1 cellular context compared by ENCODE assay signal in the genomic region with DNA sequence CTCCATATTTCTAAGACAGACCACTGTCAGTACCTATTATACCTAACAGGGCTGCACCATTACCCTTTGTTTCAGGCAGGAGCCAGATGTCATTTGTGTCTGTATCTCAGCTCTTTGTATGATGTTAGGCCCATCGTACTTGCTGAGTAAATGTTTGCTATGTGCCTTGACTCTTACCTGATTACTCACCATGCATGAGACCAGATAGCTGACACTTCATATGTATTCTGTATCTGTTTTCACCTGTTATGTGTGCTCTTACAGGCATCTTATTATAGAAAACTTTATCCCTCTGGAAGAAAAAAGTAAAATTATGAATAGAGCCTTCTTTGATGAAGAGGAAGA.
TF ChIP-seq lines count a peak whose summit lies in the region.

No MANE protein-coding gene starts in this region.

TF ChIP-seq in HepG2, 621 proteins besides CTCF, POLR2A, EP300 and RAD21 (continued from another document and continues in another):
- TF ChIP-seq, protein P1, sequence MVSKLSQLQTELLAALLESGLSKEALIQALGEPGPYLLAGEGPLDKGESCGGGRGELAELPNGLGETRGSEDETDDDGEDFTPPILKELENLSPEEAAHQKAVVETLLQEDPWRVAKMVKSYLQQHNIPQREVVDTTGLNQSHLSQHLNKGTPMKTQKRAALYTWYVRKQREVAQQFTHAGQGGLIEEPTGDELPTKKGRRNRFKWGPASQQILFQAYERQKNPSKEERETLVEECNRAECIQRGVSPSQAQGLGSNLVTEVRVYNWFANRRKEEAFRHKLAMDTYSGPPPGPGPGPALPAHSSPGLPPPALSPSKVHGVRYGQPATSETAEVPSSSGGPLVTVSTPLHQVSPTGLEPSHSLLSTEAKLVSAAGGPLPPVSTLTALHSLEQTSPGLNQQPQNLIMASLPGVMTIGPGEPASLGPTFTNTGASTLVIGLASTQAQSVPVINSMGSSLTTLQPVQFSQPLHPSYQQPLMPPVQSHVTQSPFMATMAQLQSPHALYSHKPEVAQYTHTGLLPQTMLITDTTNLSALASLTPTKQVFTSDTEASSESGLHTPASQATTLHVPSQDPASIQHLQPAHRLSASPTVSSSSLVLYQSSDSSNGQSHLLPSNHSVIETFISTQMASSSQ (IDR thresholded peaks at IDR 0.05; ENCODE audit: low read depth), result no peak
- TF ChIP-seq, protein P1 (CRISPR knock-in tag; IDR thresholded peaks at IDR 0.05; ENCODE audit: borderline replicate concordance), result no peak
- TF ChIP-seq ZNF775 (CRISPR knock-in tag; IDR thresholded peaks at IDR 0.05; ENCODE audit: borderline replicate concordance) (no peak), CBFB (CRISPR knock-in tag; IDR thresholded peaks at IDR 0.05) (no peak), BRCA1 (CRISPR knock-in tag; IDR thresholded peaks at IDR 0.05) (no peak), MAF1 (CRISPR knock-in tag; IDR thresholded peaks at IDR 0.05; ENCODE audit: borderline replicate concordance) (no peak), TMF1 (CRISPR knock-in tag; IDR thresholded peaks at IDR 0.05; ENCODE audit: low read depth) (no peak), MXI1 (IDR thresholded peaks at IDR 0.05; ENCODE audit: borderline replicate concordance, low read depth, low read length) (peak; percentile 56; the same call in 1 of the 3 replicates), ZNF432 (CRISPR knock-in tag; IDR thresholded peaks at IDR 0.05; ENCODE audit: borderline replicate concordance) (no peak), NCOA5 (CRISPR knock-in tag; IDR thresholded peaks at IDR 0.05) (no peak), SOX13 (IDR thresholded peaks at IDR 0.05) (peak; percentile 74; the same call in 1 of the 2 replicates), SOX13 (CRISPR knock-in tag; conservative IDR thresholded peaks at IDR 0.05 in 1 of 2, IDR thresholded peaks at IDR 0.05 in 1 of 2) (peak in 1 of 2 experiments; percentile 87; a peak in 2 of 4 replicates), PATZ1 (CRISPR knock-in tag; IDR thresholded peaks at IDR 0.05) (no peak), PAXIP1 (CRISPR knock-in tag; conservative IDR thresholded peaks at IDR 0.05) (no peak), RFXANK (CRISPR knock-in tag; IDR thresholded peaks at IDR 0.05) (no peak), ZNF24 (IDR thresholded peaks at IDR 0.05) (peak; percentile 8; the same call in 1 of the 2 replicates), NFE2L2 (IDR thresholded peaks at IDR 0.05; ENCODE audit: low read length) (no peak), RARA (CRISPR knock-in tag; IDR thresholded peaks at IDR 0.05) (peak; percentile 79), NR0B2 (CRISPR knock-in tag; IDR thresholded peaks at IDR 0.05) (no peak), PRDM10 (CRISPR knock-in tag; IDR thresholded peaks at IDR 0.05; ENCODE audit: low read depth) (peak; percentile 81; the same call in 1 of the 2 replicates), ZSCAN25 (CRISPR knock-in tag; IDR thresholded peaks at IDR 0.05) (no peak; the same call in 1 of the 2 replicates), ZFY (CRISPR knock-in tag; IDR thresholded peaks at IDR 0.05) (no peak), ATM (IDR thresholded peaks at IDR 0.05; ENCODE audit: borderline replicate concordance) (no peak), ZNF382 (CRISPR knock-in tag; IDR thresholded peaks at IDR 0.05; ENCODE audit: borderline replicate concordance) (no peak), CC2D1A (CRISPR knock-in tag; IDR thresholded peaks at IDR 0.05) (0 out of 2 replicates have a peak, but pooled peaks have one; percentile 6), HDAC6 (IDR thresholded peaks at IDR 0.05; ENCODE audit: low read depth, low read length) (no peak), ZNF124 (CRISPR knock-in tag; IDR thresholded peaks at IDR 0.05) (no peak), GRHL1 (CRISPR knock-in tag; conservative IDR thresholded peaks at IDR 0.05) (no peak), KAT7 (CRISPR knock-in tag; IDR thresholded peaks at IDR 0.05; ENCODE audit: borderline replicate concordance) (no peak), MTF1 (CRISPR knock-in tag; IDR thresholded peaks at IDR 0.05) (no peak), SIN3B (IDR thresholded peaks at IDR 0.05; ENCODE audit: low read length) (no peak), FOSL1 (CRISPR knock-in tag; IDR thresholded peaks at IDR 0.05; ENCODE audit: borderline replicate concordance) (no peak), RBAK (CRISPR knock-in tag; IDR thresholded peaks at IDR 0.05) (no peak), NKX3-1 (CRISPR knock-in tag; IDR thresholded peaks at IDR 0.05) (no peak), ZNF17 (CRISPR knock-in tag; IDR thresholded peaks at IDR 0.05) (no peak)
- TF ChIP-seq, protein P2, sequence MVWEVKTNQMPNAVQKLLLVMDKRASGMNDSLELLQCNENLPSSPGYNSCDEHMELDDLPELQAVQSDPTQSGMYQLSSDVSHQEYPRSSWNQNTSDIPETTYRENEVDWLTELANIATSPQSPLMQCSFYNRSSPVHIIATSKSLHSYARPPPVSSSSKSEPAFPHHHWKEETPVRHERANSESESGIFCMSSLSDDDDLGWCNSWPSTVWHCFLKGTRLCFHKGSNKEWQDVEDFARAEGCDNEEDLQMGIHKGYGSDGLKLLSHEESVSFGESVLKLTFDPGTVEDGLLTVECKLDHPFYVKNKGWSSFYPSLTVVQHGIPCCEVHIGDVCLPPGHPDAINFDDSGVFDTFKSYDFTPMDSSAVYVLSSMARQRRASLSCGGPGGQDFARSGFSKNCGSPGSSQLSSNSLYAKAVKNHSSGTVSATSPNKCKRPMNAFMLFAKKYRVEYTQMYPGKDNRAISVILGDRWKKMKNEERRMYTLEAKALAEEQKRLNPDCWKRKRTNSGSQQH (CRISPR knock-in tag; IDR thresholded peaks at IDR 0.05; ENCODE audit: low read depth), result no peak
- TF ChIP-seq, protein P3, sequence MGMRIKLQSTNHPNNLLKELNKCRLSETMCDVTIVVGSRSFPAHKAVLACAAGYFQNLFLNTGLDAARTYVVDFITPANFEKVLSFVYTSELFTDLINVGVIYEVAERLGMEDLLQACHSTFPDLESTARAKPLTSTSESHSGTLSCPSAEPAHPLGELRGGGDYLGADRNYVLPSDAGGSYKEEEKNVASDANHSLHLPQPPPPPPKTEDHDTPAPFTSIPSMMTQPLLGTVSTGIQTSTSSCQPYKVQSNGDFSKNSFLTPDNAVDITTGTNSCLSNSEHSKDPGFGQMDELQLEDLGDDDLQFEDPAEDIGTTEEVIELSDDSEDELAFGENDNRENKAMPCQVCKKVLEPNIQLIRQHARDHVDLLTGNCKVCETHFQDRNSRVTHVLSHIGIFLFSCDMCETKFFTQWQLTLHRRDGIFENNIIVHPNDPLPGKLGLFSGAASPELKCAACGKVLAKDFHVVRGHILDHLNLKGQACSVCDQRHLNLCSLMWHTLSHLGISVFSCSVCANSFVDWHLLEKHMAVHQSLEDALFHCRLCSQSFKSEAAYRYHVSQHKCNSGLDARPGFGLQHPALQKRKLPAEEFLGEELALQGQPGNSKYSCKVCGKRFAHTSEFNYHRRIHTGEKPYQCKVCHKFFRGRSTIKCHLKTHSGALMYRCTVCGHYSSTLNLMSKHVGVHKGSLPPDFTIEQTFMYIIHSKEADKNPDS (CRISPR knock-in tag; IDR thresholded peaks at IDR 0.05), result no peak
